In genomic region chr3:123068227-123069020, GRCh38 we compare ENCODE assay signal across 8 cellular contexts. TPM values are rescaled to one million over a fixed set of nuclear protein-coding genes. Genes with fewer than 3 reads are reported as not detected.
DNase-seq lines count a peak whose midpoint lies in the region; ATAC-seq and TF ChIP-seq lines count a peak whose summit lies in the region.

No MANE protein-coding gene starts in this region.

- peaks cover 8 to 10% of the 10 kb centered on the region in 2 donors for H3K27me3 Mint-ChIP-seq in CD8-positive, alpha-beta memory T cell
- H3K27me3 Mint-ChIP-seq in natural killer cell (ENCODE audit: low read depth in 2 of 2) = peaks cover 22 to 30% of the 10 kb centered on the region in 2 donors

- H3K4me3 ChIP-seq in CD8-positive, alpha-beta memory T cell (ENCODE audit: low read length) = peak overlapping the region; percentile 38
- peak overlapping the region; percentile 94 for H3K4me3 ChIP-seq in MM.1S (ENCODE audit: low read length)
- H3K4me3 ChIP-seq in choroid plexus epithelial cell (ENCODE audit: low read depth, low read length) = peak overlapping the region; percentile 91

- TF ChIP-seq CTCF in MM.1S (IDR thresholded peaks at IDR 0.05; ENCODE audit: low read length) (no peak), choroid plexus epithelial cell (conservative IDR thresholded peaks at IDR 0.05; ENCODE audit: low read depth, low read length) (no peak), natural killer cell (IDR thresholded peaks at IDR 0.05) (no peak), GM20000 (IDR thresholded peaks at IDR 0.05; ENCODE audit: extremely low read depth, missing control alignments) (no peak)

- H3K79me2 ChIP-seq in MM.1S (ENCODE audit: low read length) = peaks cover 61% of the 10 kb centered on the region

- H3K9me3 Mint-ChIP-seq in CD8-positive, alpha-beta memory T cell = no peaks in the 10 kb centered on the region
- H3K9me3 Mint-ChIP-seq in natural killer cell = no peaks in the 10 kb centered on the region

- H3K9ac ChIP-seq in MM.1S (ENCODE audit: low read length) = peak overlapping the region; percentile 90

- no peaks in the 10 kb centered on the region for H3K9me2 ChIP-seq in MM.1S (replicated peaks; ENCODE audit: insufficient read depth, low read length)

- intact Hi-C loops in natural killer cell (cut with micrococcal nuclease) = no loop called here

- peaks cover 4% of the 10 kb centered on the region; the same call in 1 of the 2 replicates for H4K20me1 ChIP-seq in MM.1S (ENCODE audit: insufficient read depth, low read length)

- ATAC-seq in natural killer cell = no peak
- ATAC-seq in GM18498 (IDR thresholded peaks at IDR 0.05; ENCODE audit: unreplicated experiment) = no peak
- ATAC-seq in GM18517 (IDR thresholded peaks at IDR 0.05; ENCODE audit: unreplicated experiment) = no peak

- peaks cover 14% of the 10 kb centered on the region for H3K4me1 ChIP-seq in CD8-positive, alpha-beta memory T cell (ENCODE audit: insufficient read depth, low read length)
- H3K4me1 ChIP-seq in MM.1S (ENCODE audit: low read length) = peaks cover 12% of the 10 kb centered on the region

- H3K27ac ChIP-seq in CD8-positive, alpha-beta memory T cell (ENCODE audit: low read depth, low read length) = peak overlapping the region; percentile 25
- no peak overlapping the region for H3K27ac ChIP-seq in MM.1S (ENCODE audit: low read length)

- no peaks in the 10 kb centered on the region for H3K36me3 Mint-ChIP-seq in CD8-positive, alpha-beta memory T cell
- no peaks in the 10 kb centered on the region for H3K36me3 Mint-ChIP-seq in natural killer cell

- H3K4me2 ChIP-seq in MM.1S (ENCODE audit: low read depth, low read length) = peak overlapping the region; percentile 99

- H3K27me3 ChIP-seq in CD8-positive, alpha-beta memory T cell (ENCODE audit: insufficient read depth, low read length, poor library complexity, severe bottlenecking) = no peaks in the 10 kb centered on the region
- H3K27me3 ChIP-seq in MM.1S (replicated peaks; ENCODE audit: insufficient read depth, low read length) = no peaks in the 10 kb centered on the region

- no peaks in the 10 kb centered on the region for H3K9me3 ChIP-seq in CD8-positive, alpha-beta memory T cell (ENCODE audit: low read length)
- no peaks in the 10 kb centered on the region for H3K9me3 ChIP-seq in MM.1S (replicated peaks; ENCODE audit: insufficient read depth, low read length)

- no peaks in the 10 kb centered on the region for H3K36me3 ChIP-seq in CD8-positive, alpha-beta memory T cell (ENCODE audit: insufficient read depth, low read length)
- H3K36me3 ChIP-seq in MM.1S (replicated peaks; ENCODE audit: insufficient read depth, low read length) = no peaks in the 10 kb centered on the region

- CTCF ChIA-PET in CD8-positive, alpha-beta memory T cell (lab: Charles Lee) = interaction anchor here (1.3 kb wide), 1 partner anchor 12 kb away, joined by 4 read pairs; no protein-coding TSS in a partner anchor

- no peak for DNase-seq in CD8-positive, alpha-beta memory T cell
- DNase-seq in MM.1S = no peak
- no peak for DNase-seq in choroid plexus epithelial cell (ENCODE audit: low read depth)
- no peak for DNase-seq in natural killer cell
- no peak for DNase-seq in NOMO-1 (lab: John Stamatoyannopoulos, UW; ENCODE audit: unreplicated experiment in 2 of 2)
- DNase-seq in GM20000 (ENCODE audit: low spot score) = no peak

- POLR2A ChIA-PET in CD8-positive, alpha-beta memory T cell (lab: Charles Lee) = interaction anchor here (1.0 kb wide), 1 partner anchor 133 kb away, joined by 3 read pairs; the partner anchor contains the start of gene SEC22A

- peak overlapping the region in 3 of 8 donors; percentile 11 to 47 (median 19) for H3K27ac Mint-ChIP-seq in CD8-positive, alpha-beta memory T cell
- no peak overlapping the region for H3K27ac Mint-ChIP-seq in natural killer cell

- H3F3A ChIP-seq in MM.1S (ENCODE audit: insufficient read depth, low read length) = no peaks in the 10 kb centered on the region; the same call in 1 of the 2 replicates

- peaks cover 11 to 32% (median 21%) of the 10 kb centered on the region in 3 donors for H3K4me1 Mint-ChIP-seq in CD8-positive, alpha-beta memory T cell
- peaks cover 4 to 22% of the 10 kb centered on the region in 2 donors for H3K4me1 Mint-ChIP-seq in natural killer cell

- H2AFZ ChIP-seq in MM.1S (ENCODE audit: low read length) = peak overlapping the region; percentile 85; the same call in 1 of the 2 replicates

- peak overlapping the region; percentile 11 to 86 (median 81) for H3K4me3 Mint-ChIP-seq in CD8-positive, alpha-beta memory T cell
- H3K4me3 Mint-ChIP-seq in natural killer cell = peak overlapping the region; percentile 75

RNA-seq across cellular contexts. Expression of gene PDIA5, which starts 1.6 kb away (rescaled TPM):
- 10 to 100 TPM; 12.7 to 18.2 TPM for total RNA-seq in CD8-positive, alpha-beta memory T cell
- 4.4 TPM for polyA plus RNA-seq in CD8-positive, alpha-beta memory T cell
- total RNA-seq in natural killer cell = 1 to 10 TPM in 1 of 3 donors, under 1 TPM in 2; 0.59 to 3.3 (median 0.63) TPM

RNA-seq across cellular contexts. Expression of gene SEMA5B, which starts 40.9 kb away (rescaled TPM):
- not detected for total RNA-seq in CD8-positive, alpha-beta memory T cell
- polyA plus RNA-seq in CD8-positive, alpha-beta memory T cell = not detected
- under 1 TPM in 1 of 3 donors, not detected in 2; 0.23 TPM for total RNA-seq in natural killer cell

Comparison
In these comparisons a context has a peak if more than half of its experiments do, and no peak if none do; other contexts are left out.
1. H3K4me3 ChIP-seq: peak in every context shown above with its lines; median percentile 94 in MM.1S; 91 in choroid plexus epithelial cell; 38 in CD8-positive, alpha-beta memory T cell.